2 cellular contexts compared by ENCODE assay signal in the genomic region with DNA sequence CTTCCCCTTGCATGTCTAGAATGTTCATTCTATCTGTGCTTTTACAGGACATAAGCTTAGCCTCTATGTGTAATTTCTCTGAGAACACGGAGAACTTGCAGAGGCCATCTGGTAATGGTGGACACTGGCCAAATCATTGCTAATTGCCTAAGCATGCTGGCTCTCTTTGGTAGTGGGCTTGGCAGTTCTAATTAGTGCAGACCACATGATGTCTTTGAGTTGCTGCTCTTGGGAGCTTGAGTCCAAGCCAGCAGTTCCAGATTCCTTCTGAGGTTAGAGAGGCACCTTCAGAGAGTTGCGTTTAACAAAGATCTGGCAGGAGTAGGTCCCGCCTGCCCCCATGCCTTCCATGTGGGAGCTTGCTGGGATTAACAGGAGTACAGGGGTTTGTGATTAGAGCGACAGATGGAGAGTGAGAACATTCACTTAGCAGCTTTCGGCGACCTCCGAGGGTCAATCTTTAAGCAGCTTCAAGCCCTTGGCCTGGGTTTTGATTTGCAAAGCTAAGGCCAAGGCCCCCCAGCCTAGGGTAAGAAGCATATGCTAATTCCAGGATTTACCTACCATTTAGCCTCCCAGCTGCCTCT.
TF ChIP-seq lines count a peak whose summit lies in the region.

No MANE protein-coding gene starts in this region.

TF ChIP-seq in GM23338, 12 proteins besides CTCF, POLR2A, EP300 and RAD21 (continued from another document and continues in another):
- TF ChIP-seq, protein P1, sequence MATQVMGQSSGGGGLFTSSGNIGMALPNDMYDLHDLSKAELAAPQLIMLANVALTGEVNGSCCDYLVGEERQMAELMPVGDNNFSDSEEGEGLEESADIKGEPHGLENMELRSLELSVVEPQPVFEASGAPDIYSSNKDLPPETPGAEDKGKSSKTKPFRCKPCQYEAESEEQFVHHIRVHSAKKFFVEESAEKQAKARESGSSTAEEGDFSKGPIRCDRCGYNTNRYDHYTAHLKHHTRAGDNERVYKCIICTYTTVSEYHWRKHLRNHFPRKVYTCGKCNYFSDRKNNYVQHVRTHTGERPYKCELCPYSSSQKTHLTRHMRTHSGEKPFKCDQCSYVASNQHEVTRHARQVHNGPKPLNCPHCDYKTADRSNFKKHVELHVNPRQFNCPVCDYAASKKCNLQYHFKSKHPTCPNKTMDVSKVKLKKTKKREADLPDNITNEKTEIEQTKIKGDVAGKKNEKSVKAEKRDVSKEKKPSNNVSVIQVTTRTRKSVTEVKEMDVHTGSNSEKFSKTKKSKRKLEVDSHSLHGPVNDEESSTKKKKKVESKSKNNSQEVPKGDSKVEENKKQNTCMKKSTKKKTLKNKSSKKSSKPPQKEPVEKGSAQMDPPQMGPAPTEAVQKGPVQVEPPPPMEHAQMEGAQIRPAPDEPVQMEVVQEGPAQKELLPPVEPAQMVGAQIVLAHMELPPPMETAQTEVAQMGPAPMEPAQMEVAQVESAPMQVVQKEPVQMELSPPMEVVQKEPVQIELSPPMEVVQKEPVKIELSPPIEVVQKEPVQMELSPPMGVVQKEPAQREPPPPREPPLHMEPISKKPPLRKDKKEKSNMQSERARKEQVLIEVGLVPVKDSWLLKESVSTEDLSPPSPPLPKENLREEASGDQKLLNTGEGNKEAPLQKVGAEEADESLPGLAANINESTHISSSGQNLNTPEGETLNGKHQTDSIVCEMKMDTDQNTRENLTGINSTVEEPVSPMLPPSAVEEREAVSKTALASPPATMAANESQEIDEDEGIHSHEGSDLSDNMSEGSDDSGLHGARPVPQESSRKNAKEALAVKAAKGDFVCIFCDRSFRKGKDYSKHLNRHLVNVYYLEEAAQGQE (IDR thresholded peaks at IDR 0.05; ENCODE audit: unreplicated experiment), result no peak
- TF ChIP-seq JUNB (IDR thresholded peaks at IDR 0.05; ENCODE audit: unreplicated experiment) (no peak), ZNF331 (CRISPR knock-in tag; IDR thresholded peaks at IDR 0.05; ENCODE audit: low read depth) (no peak), CREB1 (CRISPR knock-in tag; IDR thresholded peaks at IDR 0.05; ENCODE audit: low read depth) (no peak), STAT1 (IDR thresholded peaks at IDR 0.05; ENCODE audit: unreplicated experiment) (no peak), EZH2 (IDR thresholded peaks at IDR 0.05; ENCODE audit: low read depth, unreplicated experiment) (no peak), EZH2phosphoT487 (IDR thresholded peaks at IDR 0.05; ENCODE audit: unreplicated experiment) (no peak)
- TF ChIP-seq, protein P2, sequence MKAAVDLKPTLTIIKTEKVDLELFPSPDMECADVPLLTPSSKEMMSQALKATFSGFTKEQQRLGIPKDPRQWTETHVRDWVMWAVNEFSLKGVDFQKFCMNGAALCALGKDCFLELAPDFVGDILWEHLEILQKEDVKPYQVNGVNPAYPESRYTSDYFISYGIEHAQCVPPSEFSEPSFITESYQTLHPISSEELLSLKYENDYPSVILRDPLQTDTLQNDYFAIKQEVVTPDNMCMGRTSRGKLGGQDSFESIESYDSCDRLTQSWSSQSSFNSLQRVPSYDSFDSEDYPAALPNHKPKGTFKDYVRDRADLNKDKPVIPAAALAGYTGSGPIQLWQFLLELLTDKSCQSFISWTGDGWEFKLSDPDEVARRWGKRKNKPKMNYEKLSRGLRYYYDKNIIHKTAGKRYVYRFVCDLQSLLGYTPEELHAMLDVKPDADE (IDR thresholded peaks at IDR 0.05), result no peak
- TF ChIP-seq, protein P3, sequence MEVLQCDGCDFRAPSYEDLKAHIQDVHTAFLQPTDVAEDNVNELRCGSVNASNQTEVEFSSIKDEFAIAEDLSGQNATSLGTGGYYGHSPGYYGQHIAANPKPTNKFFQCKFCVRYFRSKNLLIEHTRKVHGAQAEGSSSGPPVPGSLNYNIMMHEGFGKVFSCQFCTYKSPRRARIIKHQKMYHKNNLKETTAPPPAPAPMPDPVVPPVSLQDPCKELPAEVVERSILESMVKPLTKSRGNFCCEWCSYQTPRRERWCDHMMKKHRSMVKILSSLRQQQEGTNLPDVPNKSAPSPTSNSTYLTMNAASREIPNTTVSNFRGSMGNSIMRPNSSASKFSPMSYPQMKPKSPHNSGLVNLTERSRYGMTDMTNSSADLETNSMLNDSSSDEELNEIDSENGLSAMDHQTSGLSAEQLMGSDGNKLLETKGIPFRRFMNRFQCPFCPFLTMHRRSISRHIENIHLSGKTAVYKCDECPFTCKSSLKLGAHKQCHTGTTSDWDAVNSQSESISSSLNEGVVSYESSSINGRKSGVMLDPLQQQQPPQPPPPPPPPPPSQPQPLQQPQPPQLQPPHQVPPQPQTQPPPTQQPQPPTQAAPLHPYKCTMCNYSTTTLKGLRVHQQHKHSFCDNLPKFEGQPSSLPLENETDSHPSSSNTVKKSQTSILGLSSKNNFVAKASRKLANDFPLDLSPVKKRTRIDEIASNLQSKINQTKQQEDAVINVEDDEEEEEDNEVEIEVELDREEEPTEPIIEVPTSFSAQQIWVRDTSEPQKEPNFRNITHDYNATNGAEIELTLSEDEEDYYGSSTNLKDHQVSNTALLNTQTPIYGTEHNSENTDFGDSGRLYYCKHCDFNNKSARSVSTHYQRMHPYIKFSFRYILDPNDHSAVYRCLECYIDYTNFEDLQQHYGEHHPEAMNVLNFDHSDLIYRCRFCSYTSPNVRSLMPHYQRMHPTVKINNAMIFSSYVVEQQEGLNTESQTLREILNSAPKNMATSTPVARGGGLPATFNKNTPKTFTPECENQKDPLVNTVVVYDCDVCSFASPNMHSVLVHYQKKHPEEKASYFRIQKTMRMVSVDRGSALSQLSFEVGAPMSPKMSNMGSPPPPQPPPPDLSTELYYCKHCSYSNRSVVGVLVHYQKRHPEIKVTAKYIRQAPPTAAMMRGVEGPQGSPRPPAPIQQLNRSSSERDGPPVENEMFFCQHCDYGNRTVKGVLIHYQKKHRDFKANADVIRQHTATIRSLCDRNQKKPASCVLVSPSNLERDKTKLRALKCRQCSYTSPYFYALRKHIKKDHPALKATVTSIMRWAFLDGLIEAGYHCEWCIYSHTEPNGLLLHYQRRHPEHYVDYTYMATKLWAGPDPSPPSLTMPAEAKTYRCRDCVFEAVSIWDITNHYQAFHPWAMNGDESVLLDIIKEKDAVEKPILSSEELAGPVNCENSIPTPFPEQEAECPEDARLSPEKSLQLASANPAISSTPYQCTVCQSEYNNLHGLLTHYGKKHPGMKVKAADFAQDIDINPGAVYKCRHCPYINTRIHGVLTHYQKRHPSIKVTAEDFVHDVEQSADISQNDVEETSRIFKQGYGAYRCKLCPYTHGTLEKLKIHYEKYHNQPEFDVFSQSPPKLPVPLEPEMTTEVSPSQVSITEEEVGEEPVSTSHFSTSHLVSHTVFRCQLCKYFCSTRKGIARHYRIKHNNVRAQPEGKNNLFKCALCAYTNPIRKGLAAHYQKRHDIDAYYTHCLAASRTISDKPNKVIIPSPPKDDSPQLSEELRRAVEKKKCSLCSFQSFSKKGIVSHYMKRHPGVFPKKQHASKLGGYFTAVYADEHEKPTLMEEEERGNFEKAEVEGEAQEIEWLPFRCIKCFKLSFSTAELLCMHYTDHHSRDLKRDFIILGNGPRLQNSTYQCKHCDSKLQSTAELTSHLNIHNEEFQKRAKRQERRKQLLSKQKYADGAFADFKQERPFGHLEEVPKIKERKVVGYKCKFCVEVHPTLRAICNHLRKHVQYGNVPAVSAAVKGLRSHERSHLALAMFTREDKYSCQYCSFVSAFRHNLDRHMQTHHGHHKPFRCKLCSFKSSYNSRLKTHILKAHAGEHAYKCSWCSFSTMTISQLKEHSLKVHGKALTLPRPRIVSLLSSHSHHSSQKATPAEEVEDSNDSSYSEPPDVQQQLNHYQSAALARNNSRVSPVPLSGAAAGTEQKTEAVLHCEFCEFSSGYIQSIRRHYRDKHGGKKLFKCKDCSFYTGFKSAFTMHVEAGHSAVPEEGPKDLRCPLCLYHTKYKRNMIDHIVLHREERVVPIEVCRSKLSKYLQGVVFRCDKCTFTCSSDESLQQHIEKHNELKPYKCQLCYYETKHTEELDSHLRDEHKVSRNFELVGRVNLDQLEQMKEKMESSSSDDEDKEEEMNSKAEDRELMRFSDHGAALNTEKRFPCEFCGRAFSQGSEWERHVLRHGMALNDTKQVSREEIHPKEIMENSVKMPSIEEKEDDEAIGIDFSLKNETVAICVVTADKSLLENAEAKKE (CRISPR knock-in tag; IDR thresholded peaks at IDR 0.05), result no peak

TF ChIP-seq in WTC11, 78 proteins besides CTCF, POLR2A, EP300 and RAD21 (continued from another document):
- TF ChIP-seq, protein P4, sequence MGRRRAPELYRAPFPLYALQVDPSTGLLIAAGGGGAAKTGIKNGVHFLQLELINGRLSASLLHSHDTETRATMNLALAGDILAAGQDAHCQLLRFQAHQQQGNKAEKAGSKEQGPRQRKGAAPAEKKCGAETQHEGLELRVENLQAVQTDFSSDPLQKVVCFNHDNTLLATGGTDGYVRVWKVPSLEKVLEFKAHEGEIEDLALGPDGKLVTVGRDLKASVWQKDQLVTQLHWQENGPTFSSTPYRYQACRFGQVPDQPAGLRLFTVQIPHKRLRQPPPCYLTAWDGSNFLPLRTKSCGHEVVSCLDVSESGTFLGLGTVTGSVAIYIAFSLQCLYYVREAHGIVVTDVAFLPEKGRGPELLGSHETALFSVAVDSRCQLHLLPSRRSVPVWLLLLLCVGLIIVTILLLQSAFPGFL (CRISPR knock-in tag; IDR thresholded peaks at IDR 0.05; ENCODE audit: borderline replicate concordance), result no peak
- TF ChIP-seq GABPB1 (CRISPR knock-in tag; IDR thresholded peaks at IDR 0.05), result no peak
- TF ChIP-seq, protein P5, sequence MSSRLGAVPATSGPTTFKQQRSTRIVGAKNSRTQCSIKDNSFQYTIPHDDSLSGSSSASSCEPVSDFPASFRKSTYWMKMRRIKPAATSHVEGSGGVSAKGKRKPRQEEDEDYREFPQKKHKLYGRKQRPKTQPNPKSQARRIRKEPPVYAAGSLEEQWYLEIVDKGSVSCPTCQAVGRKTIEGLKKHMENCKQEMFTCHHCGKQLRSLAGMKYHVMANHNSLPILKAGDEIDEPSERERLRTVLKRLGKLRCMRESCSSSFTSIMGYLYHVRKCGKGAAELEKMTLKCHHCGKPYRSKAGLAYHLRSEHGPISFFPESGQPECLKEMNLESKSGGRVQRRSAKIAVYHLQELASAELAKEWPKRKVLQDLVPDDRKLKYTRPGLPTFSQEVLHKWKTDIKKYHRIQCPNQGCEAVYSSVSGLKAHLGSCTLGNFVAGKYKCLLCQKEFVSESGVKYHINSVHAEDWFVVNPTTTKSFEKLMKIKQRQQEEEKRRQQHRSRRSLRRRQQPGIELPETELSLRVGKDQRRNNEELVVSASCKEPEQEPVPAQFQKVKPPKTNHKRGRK (CRISPR knock-in tag; IDR thresholded peaks at IDR 0.05; ENCODE audit: borderline replicate concordance), result no peak
- no peak for TF ChIP-seq ZNF396 (CRISPR knock-in tag; IDR thresholded peaks at IDR 0.05; ENCODE audit: borderline replicate concordance)
